36 cellular contexts compared by ENCODE assay signal in the genomic region with DNA sequence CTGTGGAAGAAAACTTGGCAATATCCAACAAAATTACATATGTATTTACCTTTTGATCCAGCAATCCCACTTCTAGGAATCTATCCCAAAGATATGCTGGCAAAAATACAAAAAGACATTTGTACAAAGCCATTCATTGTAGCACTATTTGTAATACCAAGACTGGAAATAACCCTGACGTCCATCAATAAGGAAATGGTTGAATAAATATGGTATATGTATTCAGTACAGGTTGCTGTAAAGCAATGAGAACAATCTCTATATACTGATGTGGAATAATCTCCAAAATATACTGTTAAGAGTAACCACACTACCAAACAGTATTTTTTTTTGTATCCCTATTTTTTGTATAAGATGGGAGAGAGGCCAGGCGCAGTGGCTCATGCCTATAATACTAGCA.
"Had no signal": no experiment of that assay in that cellular context is flagged by ENCODE, and none has a peak within 500 bp of the region (broad histone marks: within the 10 kb centered on the region; RNA-seq: fewer than 3 reads in every experiment).

No MANE protein-coding gene starts in this region.

- H3K27me3 Mint-ChIP-seq: activated B cell treated with CpG ODN at 0.5 μM for 24 hours; activated CD4-positive, alpha-beta memory T cell treated with anti-CD3 and anti-CD28 coated beads for 36 hours; activated CD4-positive, alpha-beta T cell treated with anti-CD3 and anti-CD28 coated beads, Interleukin-2, amount 10 ng/mL, durations not matched to agents 24 days and 14 days; activated CD8-positive, alpha-beta memory T cell treated with anti-CD3 and anti-CD28 coated beads, Interleukin-2, amount 10 ng/mL, durations not matched to agents 7 days and 5 days; activated CD8-positive, alpha-beta T cell treated with anti-CD3 and anti-CD28 coated beads for 36 hours; activated naive CD4-positive, alpha-beta T cell treated with anti-CD3 and anti-CD28 coated beads, Interleukin-2, amount 10 ng/mL, durations not matched to agents 7 days and 5 days; activated naive CD4-positive, alpha-beta T cell treated with anti-CD3 and anti-CD28 coated beads, Interleukin-2, amount 50 U/mL, for 24 hours; activated naive CD8-positive, alpha-beta T cell; activated naive CD8-positive, alpha-beta T cell treated with anti-CD3 and anti-CD28 coated beads, Interleukin-2, amount 10 ng/mL, durations not matched to agents 7 days and 5 days; activated naive CD8-positive, alpha-beta T cell treated with anti-CD3 and anti-CD28 coated beads, Interleukin-2, amount 50 U/mL, for 24 hours; activated T-cell treated with anti-CD3 and anti-CD28 coated beads, Interleukin-2, amount 50 U/mL, for 24 hours; brain; central memory CD8-positive, alpha-beta T cell had no signal

- DNase-seq: activated B cell treated with CpG ODN at 0.5 μM for 24 hours; activated CD4-positive, alpha-beta memory T cell treated with anti-CD3 and anti-CD28 coated beads for 36 hours; activated CD4-positive, alpha-beta T cell treated with anti-CD3 and anti-CD28 coated beads for 4 hours; activated CD4-positive, alpha-beta T cell treated with anti-CD3 and anti-CD28 coated beads, Interleukin-2, amount 10 ng/mL, durations not matched to agents 24 days and 14 days; activated CD4-positive, alpha-beta T cell treated with anti-CD3 and anti-CD28 coated beads, Interleukin-2, amount 50 U/mL, for 1 hour; activated CD4-positive, alpha-beta T cell treated with anti-CD3 and anti-CD28 coated beads, Interleukin-2, amount 50 U/mL, for 4 hours; activated CD4-positive, CD25-positive, alpha-beta regulatory T cell treated with anti-CD3 and anti-CD28 coated beads, Interleukin-2, amount 50 U/mL, for 72 hours; activated CD8-positive, alpha-beta memory T cell treated with anti-CD3 and anti-CD28 coated beads, Interleukin-2, amount 10 ng/mL, durations not matched to agents 7 days and 5 days; activated CD8-positive, alpha-beta memory T cell treated with anti-CD3 and anti-CD28 coated beads, Interleukin-2, amount 50 U/mL, for 48 hours; activated CD8-positive, alpha-beta T cell treated with anti-CD3 and anti-CD28 coated beads for 36 hours; activated effector memory CD4-positive, alpha-beta T cell treated with Interleukin-2 at 50 U/mL for 16 hours; activated gamma-delta T cell; activated naive CD4-positive, alpha-beta T cell treated with anti-CD3 and anti-CD28 coated beads, Interleukin-2, amount 10 ng/mL, durations not matched to agents 7 days and 5 days; activated naive CD4-positive, alpha-beta T cell treated with Interleukin-2 at 50 U/mL for 16 hours; activated naive CD8-positive, alpha-beta T cell treated with anti-CD3 and anti-CD28 coated beads, Interleukin-2, amount 10 ng/mL, durations not matched to agents 7 days and 5 days; activated naive CD8-positive, alpha-beta T cell treated with anti-CD3 and anti-CD28 coated beads, Interleukin-2, amount 50 U/mL, for 24 hours; activated T-cell treated with anti-CD3 and anti-CD28 coated beads, Interleukin-2, amount 50 U/mL, for 24 hours; activated T-cell treated with anti-CD3 and anti-CD28 coated beads, Interleukin-2, amount 50 U/mL, for 48 hours; amygdala; anterior cingulate cortex; caudate nucleus; T-helper 1 cell; T-helper 2 cell; T-helper 9 cell had no signal

- H3K4me1 Mint-ChIP-seq: activated CD8-positive, alpha-beta memory T cell treated with anti-CD3 and anti-CD28 coated beads, Interleukin-2, amount 10 ng/mL, durations not matched to agents 7 days and 5 days; brain had no signal

- FAIRE-seq: bronchial epithelial cell, TTC549 had no signal

- H3K9me3 ChIP-seq: ascending aorta had no signal

- H3K27ac ChIP-seq: ascending aorta, cardiac muscle cell, VCaP had no signal

- H3K4me3 Mint-ChIP-seq: activated B cell treated with CpG ODN at 0.5 μM for 24 hours; activated CD4-positive, alpha-beta memory T cell treated with anti-CD3 and anti-CD28 coated beads for 36 hours; activated CD4-positive, alpha-beta T cell treated with anti-CD3 and anti-CD28 coated beads, Interleukin-2, amount 10 ng/mL, durations not matched to agents 24 days and 14 days; activated CD8-positive, alpha-beta memory T cell treated with anti-CD3 and anti-CD28 coated beads, Interleukin-2, amount 10 ng/mL, durations not matched to agents 7 days and 5 days; activated CD8-positive, alpha-beta T cell treated with anti-CD3 and anti-CD28 coated beads for 36 hours; activated naive CD4-positive, alpha-beta T cell treated with anti-CD3 and anti-CD28 coated beads, Interleukin-2, amount 10 ng/mL, durations not matched to agents 7 days and 5 days; activated naive CD4-positive, alpha-beta T cell treated with anti-CD3 and anti-CD28 coated beads, Interleukin-2, amount 50 U/mL, for 24 hours; activated naive CD8-positive, alpha-beta T cell; activated naive CD8-positive, alpha-beta T cell treated with anti-CD3 and anti-CD28 coated beads, Interleukin-2, amount 10 ng/mL, durations not matched to agents 7 days and 5 days; activated naive CD8-positive, alpha-beta T cell treated with anti-CD3 and anti-CD28 coated beads, Interleukin-2, amount 50 U/mL, for 24 hours; activated T-cell treated with anti-CD3 and anti-CD28 coated beads, Interleukin-2, amount 50 U/mL, for 24 hours; brain; central memory CD8-positive, alpha-beta T cell; T-helper 1 cell treated with Interleukin-12 subunit alpha and Interleukin-12 subunit beta and Interleukin-4 antibody, amounts not matched to agents 30 μg/mL and 1 μg/mL, for 36 hours; T-helper 2 cell treated with Interferon-gamma antibody and Interleukin-4, amounts not matched to agents 5 μg/mL and 100 μg/mL, for 36 hours had no signal

- ATAC-seq: activated CD8-positive, alpha-beta memory T cell treated with anti-CD3 and anti-CD28 coated beads, Interleukin-2, amount 10 ng/mL, durations not matched to agents 7 days and 5 days; activated CD8-positive, alpha-beta T cell treated with anti-CD3 and anti-CD28 coated beads for 36 hours; activated naive CD8-positive, alpha-beta T cell treated with anti-CD3 and anti-CD28 coated beads, Interleukin-2, amount 50 U/mL, for 24 hours had no signal

- H3K36me3 ChIP-seq: ascending aorta, cardiac muscle cell had no signal

- H3K4me3 ChIP-seq: ascending aorta, cardiac muscle cell had no signal

- H3K9me3 Mint-ChIP-seq: activated B cell treated with CpG ODN at 0.5 μM for 24 hours; activated CD4-positive, alpha-beta memory T cell treated with anti-CD3 and anti-CD28 coated beads for 36 hours; activated CD4-positive, alpha-beta T cell treated with anti-CD3 and anti-CD28 coated beads, Interleukin-2, amount 10 ng/mL, durations not matched to agents 24 days and 14 days; activated CD8-positive, alpha-beta T cell treated with anti-CD3 and anti-CD28 coated beads for 36 hours; activated naive CD4-positive, alpha-beta T cell treated with anti-CD3 and anti-CD28 coated beads, Interleukin-2, amount 10 ng/mL, durations not matched to agents 7 days and 5 days; activated naive CD4-positive, alpha-beta T cell treated with anti-CD3 and anti-CD28 coated beads, Interleukin-2, amount 50 U/mL, for 24 hours; activated naive CD8-positive, alpha-beta T cell treated with anti-CD3 and anti-CD28 coated beads, Interleukin-2, amount 10 ng/mL, durations not matched to agents 7 days and 5 days; activated T-cell treated with anti-CD3 and anti-CD28 coated beads, Interleukin-2, amount 50 U/mL, for 24 hours; activated T-helper 2 cell treated with anti-CD3 and anti-CD28 coated beads, Interferon-gamma antibody, Interleukin-2, Interleukin-4, amounts not matched to agents 10 μg/mL and 5 μg/mL and 100 μg/mL, durations not matched to agents 14 hours and 24 hours and 36 hours; central memory CD8-positive, alpha-beta T cell; T-helper 2 cell treated with Interferon-gamma antibody and Interleukin-4, amounts not matched to agents 5 μg/mL and 100 μg/mL, for 36 hours had no signal

- H3K27ac Mint-ChIP-seq: activated B cell treated with CpG ODN at 0.5 μM for 24 hours; activated CD4-positive, alpha-beta memory T cell treated with anti-CD3 and anti-CD28 coated beads for 36 hours; activated CD4-positive, alpha-beta T cell treated with anti-CD3 and anti-CD28 coated beads, Interleukin-2, amount 10 ng/mL, durations not matched to agents 24 days and 14 days; activated CD8-positive, alpha-beta memory T cell treated with anti-CD3 and anti-CD28 coated beads, Interleukin-2, amount 10 ng/mL, durations not matched to agents 7 days and 5 days; activated CD8-positive, alpha-beta T cell treated with anti-CD3 and anti-CD28 coated beads for 36 hours; activated naive CD4-positive, alpha-beta T cell treated with anti-CD3 and anti-CD28 coated beads, Interleukin-2, amount 10 ng/mL, durations not matched to agents 7 days and 5 days; activated naive CD4-positive, alpha-beta T cell treated with anti-CD3 and anti-CD28 coated beads, Interleukin-2, amount 50 U/mL, for 24 hours; activated naive CD8-positive, alpha-beta T cell; activated naive CD8-positive, alpha-beta T cell treated with anti-CD3 and anti-CD28 coated beads, Interleukin-2, amount 10 ng/mL, durations not matched to agents 7 days and 5 days; activated naive CD8-positive, alpha-beta T cell treated with anti-CD3 and anti-CD28 coated beads, Interleukin-2, amount 50 U/mL, for 24 hours; activated T-cell treated with anti-CD3 and anti-CD28 coated beads, Interleukin-2, amount 50 U/mL, for 24 hours; activated T-helper 2 cell treated with anti-CD3 and anti-CD28 coated beads, Interferon-gamma antibody, Interleukin-2, Interleukin-4, amounts not matched to agents 10 μg/mL and 5 μg/mL and 100 μg/mL, durations not matched to agents 14 hours and 24 hours and 36 hours; brain; T-helper 1 cell treated with Interleukin-12 subunit alpha and Interleukin-12 subunit beta and Interleukin-4 antibody, amounts not matched to agents 30 μg/mL and 1 μg/mL, for 36 hours; T-helper 2 cell treated with Interferon-gamma antibody and Interleukin-4, amounts not matched to agents 5 μg/mL and 100 μg/mL, for 36 hours had no signal

- H3K27me3 ChIP-seq: ascending aorta, cardiac muscle cell had no signal

- H3K4me1 ChIP-seq: ascending aorta had no signal
